1 cellular context compared by ENCODE assay signal in genomic region chr11:108880510-108880909, GRCh38.
TF ChIP-seq lines count a peak whose summit lies in the region.

No MANE protein-coding gene starts in this region.

TF ChIP-seq in HEK293, 187 proteins besides CTCF, POLR2A, EP300 and RAD21 (continued from another document):
- TF ChIP-seq, protein P1, sequence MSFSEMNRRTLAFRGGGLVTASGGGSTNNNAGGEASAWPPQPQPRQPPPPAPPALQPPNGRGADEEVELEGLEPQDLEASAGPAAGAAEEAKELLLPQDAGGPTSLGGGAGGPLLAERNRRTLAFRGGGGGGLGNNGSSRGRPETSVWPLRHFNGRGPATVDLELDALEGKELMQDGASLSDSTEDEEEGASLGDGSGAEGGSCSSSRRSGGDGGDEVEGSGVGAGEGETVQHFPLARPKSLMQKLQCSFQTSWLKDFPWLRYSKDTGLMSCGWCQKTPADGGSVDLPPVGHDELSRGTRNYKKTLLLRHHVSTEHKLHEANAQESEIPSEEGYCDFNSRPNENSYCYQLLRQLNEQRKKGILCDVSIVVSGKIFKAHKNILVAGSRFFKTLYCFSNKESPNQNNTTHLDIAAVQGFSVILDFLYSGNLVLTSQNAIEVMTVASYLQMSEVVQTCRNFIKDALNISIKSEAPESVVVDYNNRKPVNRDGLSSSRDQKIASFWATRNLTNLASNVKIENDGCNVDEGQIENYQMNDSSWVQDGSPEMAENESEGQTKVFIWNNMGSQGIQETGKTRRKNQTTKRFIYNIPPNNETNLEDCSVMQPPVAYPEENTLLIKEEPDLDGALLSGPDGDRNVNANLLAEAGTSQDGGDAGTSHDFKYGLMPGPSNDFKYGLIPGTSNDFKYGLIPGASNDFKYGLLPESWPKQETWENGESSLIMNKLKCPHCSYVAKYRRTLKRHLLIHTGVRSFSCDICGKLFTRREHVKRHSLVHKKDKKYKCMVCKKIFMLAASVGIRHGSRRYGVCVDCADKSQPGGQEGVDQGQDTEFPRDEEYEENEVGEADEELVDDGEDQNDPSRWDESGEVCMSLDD (tag by site-specific recombination; IDR thresholded peaks at IDR 0.05) = no peak
